8 cellular contexts compared by ENCODE assay signal in genomic region chr10:13526952-13527863, GRCh38. TPM values are rescaled to one million over a fixed set of nuclear protein-coding genes. Genes with fewer than 3 reads are reported as not detected.
DNase-seq lines count a peak whose midpoint lies in the region; ATAC-seq and TF ChIP-seq lines count a peak whose summit lies in the region.

No MANE protein-coding gene starts in this region.

- no peak overlapping the region for H3K27ac ChIP-seq in CD4-positive, alpha-beta memory T cell (ENCODE audit: low read depth, low read length)

- peaks cover 0 to 2% (median 0%) of the 10 kb centered on the region in 8 donors for H3K9me3 Mint-ChIP-seq in CD4-positive, alpha-beta memory T cell

- no peaks in the 10 kb centered on the region for H3K36me3 Mint-ChIP-seq in CD4-positive, alpha-beta memory T cell

- H3K4me1 Mint-ChIP-seq in CD4-positive, alpha-beta memory T cell = peaks cover 6 to 17% (median 7%) of the 10 kb centered on the region in 4 donors

- DNase-seq in CD4-positive, alpha-beta memory T cell = no peak
- peak; percentile 8 for DNase-seq in NCI-H460 (ENCODE audit: extremely low read depth, low read depth)
- DNase-seq in epithelial cell of proximal tubule (ENCODE audit: low read depth) = peak; percentile 87
- DNase-seq in NCI-H345 (lab: John Stamatoyannopoulos, UW) = no peak
- no peak for DNase-seq in NCI-H146 treated with DMSO at 0.1 percent for 48 hours (lab: John Stamatoyannopoulos, UW; ENCODE audit: unreplicated experiment)

- intact Hi-C loops in CD4-positive, alpha-beta memory T cell (cut with micrococcal nuclease) = no loop called here

- peaks cover 55 to 62% of the 10 kb centered on the region in 2 donors for H3K27me3 Mint-ChIP-seq in CD4-positive, alpha-beta memory T cell

- ATAC-seq in HG03135 (IDR thresholded peaks at IDR 0.05; ENCODE audit: unreplicated experiment) = no peak
- ATAC-seq in GM18511 (IDR thresholded peaks at IDR 0.05; ENCODE audit: unreplicated experiment) = no peak

- H3K4me3 ChIP-seq in CD4-positive, alpha-beta memory T cell (ENCODE audit: low read length in 2 of 2) = no peak overlapping the region
- H3K4me3 ChIP-seq in epithelial cell of proximal tubule (ENCODE audit: low read depth, low read length) = peak overlapping the region; percentile 66
- peak overlapping the region; percentile 61 for H3K4me3 ChIP-seq in neuron (ENCODE audit: low read length)

- POLR2A ChIA-PET in CD4-positive, alpha-beta memory T cell (lab: Charles Lee; ENCODE audit: partially characterized antibody) = no interaction called here

- peak overlapping the region; percentile 65 to 81 (median 79) for H3K4me3 Mint-ChIP-seq in CD4-positive, alpha-beta memory T cell

- H3K27me3 ChIP-seq in CD4-positive, alpha-beta memory T cell (ENCODE audit: insufficient read depth, low read length) = peaks cover 36% of the 10 kb centered on the region
- no peaks in the 10 kb centered on the region for H3K27me3 ChIP-seq in neuron (ENCODE audit: insufficient read depth, low read length)

- TF ChIP-seq CTCF in epithelial cell of proximal tubule (conservative IDR thresholded peaks at IDR 0.05; ENCODE audit: low read depth, low read length) = no peak

- peaks cover 13% of the 10 kb centered on the region for H3K4me1 ChIP-seq in CD4-positive, alpha-beta memory T cell (ENCODE audit: insufficient read depth, low read length)
- H3K4me1 ChIP-seq in neuron (ENCODE audit: insufficient read depth, low read length) = peaks cover 24% of the 10 kb centered on the region

- CTCF ChIA-PET in CD4-positive, alpha-beta memory T cell (lab: Charles Lee; ENCODE audit: partially characterized antibody) = no interaction called here

- no peak overlapping the region for H3K27ac Mint-ChIP-seq in CD4-positive, alpha-beta memory T cell

- H3K36me3 ChIP-seq in CD4-positive, alpha-beta memory T cell (ENCODE audit: insufficient read depth, low read length) = no peaks in the 10 kb centered on the region
- peaks cover 7% of the 10 kb centered on the region for H3K36me3 ChIP-seq in neuron (ENCODE audit: insufficient read depth, low read length)

- no peaks in the 10 kb centered on the region for H3K9me3 ChIP-seq in CD4-positive, alpha-beta memory T cell (ENCODE audit: control insufficient read depth in 1 of 2, low read length in 2 of 2)
- no peaks in the 10 kb centered on the region for H3K9me3 ChIP-seq in neuron (ENCODE audit: low read length)

- peak overlapping the region; percentile 92 for H2AFZ ChIP-seq in neuron (ENCODE audit: low read depth, low read length)

RNA-seq across cellular contexts. Expression of gene BEND7, which starts 1.6 kb away (rescaled TPM):
- not detected for total RNA-seq in CD4-positive, alpha-beta memory T cell
- polyA plus RNA-seq in CD4-positive, alpha-beta memory T cell = not detected
- 11.6 and 12.4 TPM in 2 replicates for total RNA-seq in NCI-H460 (2014; rRNA removed; shearing (Covaris generic))
- polyA plus RNA-seq in NCI-H460 (2014; cell fraction: nucleus; rRNA removed) = 3.5 and 11.6 TPM in 2 replicates
- 25.9 and 41.4 TPM in 2 replicates for total RNA-seq in epithelial cell of proximal tubule

RNA-seq across cellular contexts. Expression of gene PRPF18, which starts 59.6 kb away (rescaled TPM):
- total RNA-seq in CD4-positive, alpha-beta memory T cell = 10 to 100 TPM; 30.3 TPM
- 10 to 100 TPM; 42.8 to 63.7 TPM for polyA plus RNA-seq in CD4-positive, alpha-beta memory T cell
- total RNA-seq in NCI-H460 (2014; rRNA removed; shearing (Covaris generic)) = 18.9 and 28.2 TPM in 2 replicates
- polyA plus RNA-seq in NCI-H460 (2014; cell fraction: nucleus; rRNA removed) = 12.1 and 20.8 TPM in 2 replicates
- 22.9 and 25.9 TPM in 2 replicates for total RNA-seq in epithelial cell of proximal tubule

Comparison
In these comparisons a context has a peak if more than half of its experiments do, and no peak if none do; other contexts are left out.
1. DNase-seq: peak in NCI-H460 (single experiment) and epithelial cell of proximal tubule (single experiment); none in CD4-positive, alpha-beta memory T cell (0 of 5), NCI-H345 (single experiment) and NCI-H146 treated with DMSO at 0.1 percent for 48 hours (single experiment).
2. H3K4me3 ChIP-seq: peak in epithelial cell of proximal tubule (single experiment) and neuron (single experiment); none in CD4-positive, alpha-beta memory T cell (0 of 2).
3. RNA of gene BEND7, which starts 1.6 kb away (total RNA-seq): 25.9 to 41.4 TPM in epithelial cell of proximal tubule and 11.6 to 12.4 TPM in NCI-H460; not detected in CD4-positive, alpha-beta memory T cell; every median in the first group is over 10 times any median in the second.